Comparison of ENCODE assay signal across 8 cellular contexts in genomic region chr6:33112148-33112547, GRCh38. TPM values are rescaled to one million over a fixed set of nuclear protein-coding genes. Genes with fewer than 3 reads are reported as not detected.
DNase-seq lines count a peak whose midpoint lies in the region; ATAC-seq lines count a peak whose summit lies in the region.

No MANE protein-coding gene starts in this region.

- peaks cover 48 to 61% (median 51%) of the 10 kb centered on the region in 3 donors for H3K4me1 Mint-ChIP-seq in naive B cell

- peaks cover 0 to 17% (median 4%) of the 10 kb centered on the region in 3 donors for H3K27me3 Mint-ChIP-seq in naive B cell

- DNase-seq in AG20443 (ENCODE audit: low spot score), result peak; percentile 85
- DNase-seq in NCI-H446 treated with DMSO at 0.1 percent for 48 hours (lab: John Stamatoyannopoulos, UW), result peak; percentile 6
- DNase-seq in effector CD4-positive, alpha-beta T cell, result peak; percentile 18
- DNase-seq in naive B cell, result peak; percentile 74
- no peak for DNase-seq in stimulated activated CD4-positive, alpha-beta T cell treated with anti-CD3 and anti-CD28 coated beads, Interleukin-2, amount 100 ng/mL, for 24 hours
- no peak for DNase-seq in HK-2 (ENCODE audit: unreplicated experiment)

- ATAC-seq in GM18502 (IDR thresholded peaks at IDR 0.05; ENCODE audit: poor library complexity, unreplicated experiment) (peak; percentile 92), HG02870 (IDR thresholded peaks at IDR 0.05; ENCODE audit: unreplicated experiment) (peak; percentile 86), naive B cell (ENCODE audit: low read depth in 2 of 2) (peak; percentile 91 to 94)

- peaks cover 0 to 3% of the 10 kb centered on the region in 2 donors for H3K36me3 Mint-ChIP-seq in naive B cell

- H3K9me3 Mint-ChIP-seq in naive B cell, result peaks cover 0 to 4% (median 0%) of the 10 kb centered on the region in 7 donors

- peak overlapping the region; percentile 75 to 92 (median 82) for H3K4me3 Mint-ChIP-seq in naive B cell

- peak overlapping the region; percentile 61 to 95 (median 77) for H3K27ac Mint-ChIP-seq in naive B cell

RNA-seq across cellular contexts. Expression of gene HLA-DPB1, which starts 36.4 kb away (rescaled TPM):
- 1,000 to 10,000 TPM; 1,951 to 3,267 (median 2,600) TPM for polyA plus RNA-seq in naive B cell (ENCODE audit: low read depth in 6 of 6)

RNA-seq across cellular contexts. Expression of gene HLA-DPA1, which starts 38.7 kb away (rescaled TPM):
- polyA plus RNA-seq in naive B cell (ENCODE audit: low read depth in 6 of 6), result 1,000 to 10,000 TPM; 2,534 to 3,526 (median 2,823) TPM

Comparison
In these comparisons a context has a peak if more than half of its experiments do, and no peak if none do; other contexts are left out.
1. DNase-seq: peak in AG20443 (single experiment), NCI-H446 treated with DMSO at 0.1 percent for 48 hours (single experiment), effector CD4-positive, alpha-beta T cell (single experiment) and naive B cell (single experiment); none in stimulated activated CD4-positive, alpha-beta T cell treated with anti-CD3 and anti-CD28 coated beads, Interleukin-2, amount 100 ng/mL, for 24 hours (0 of 2) and HK-2 (single experiment).
2. Peak in every context shown above with its lines, with median percentiles within 50 percentile points of each other: ATAC-seq.